ENCODE assay signal across 30 cellular contexts in the genomic region with DNA sequence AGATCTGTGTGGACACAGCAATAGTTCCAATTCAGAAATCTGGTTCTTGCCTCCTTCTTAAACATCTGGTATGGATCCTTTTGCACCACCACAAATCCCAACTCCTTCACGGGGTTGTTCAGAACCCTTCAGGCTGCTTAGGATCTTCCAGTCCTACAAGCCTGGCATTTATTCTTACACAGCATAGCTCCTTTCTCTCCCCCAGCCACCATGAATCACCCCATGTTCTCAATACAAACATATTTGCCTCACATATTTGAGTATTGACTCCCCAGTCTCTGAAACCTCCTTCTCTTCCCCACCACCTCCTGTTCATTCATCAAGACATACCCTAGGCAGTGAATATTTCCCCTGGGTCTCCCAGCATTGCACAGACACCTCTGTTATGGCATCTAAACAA.
DNase-seq lines count a peak whose midpoint lies in the region; ATAC-seq, FAIRE-seq and TF ChIP-seq lines count a peak whose summit lies in the region.
"Had no signal": no experiment of that assay in that cellular context is flagged by ENCODE, and none has a peak within 500 bp of the region (broad histone marks: within the 10 kb centered on the region; RNA-seq: fewer than 3 reads in every experiment).

No MANE protein-coding gene starts in this region.

- in situ Hi-C loops in G401 (cut with HindIII; ENCODE audit: low sequenced_read_pairs) = no loop called here

- FAIRE-seq in bronchial epithelial cell (lab: Jason Lieb, UNC) (no peak), D721Med (lab: Jason Lieb, UNC) (no peak)
- FAIRE-seq: endothelial cell of umbilical vein, H54, HTR-8/SVneo had no signal

- no peak overlapping the region for H3K4me3 ChIP-seq in bronchial epithelial cell (ENCODE audit: low read depth, low read length)
- H3K4me3 ChIP-seq: dorsolateral prefrontal cortex, gastroesophageal sphincter, spleen, thyroid gland had no signal

- TF ChIP-seq CTCF in bronchial epithelial cell (IDR thresholded peaks at IDR 0.05; ENCODE audit: insufficient read depth, low read length, severe bottlenecking) = no peak
- TF ChIP-seq CTCF in D721Med (IDR thresholded peaks at IDR 0.05; ENCODE audit: insufficient read depth, missing control alignments) = no peak

- DNase-seq in Daoy (ENCODE audit: low read depth) = peak; percentile 25
- DNase-seq in LHCN-M2 (ENCODE audit: low read depth) = peak; percentile 66
- peak; percentile 66 for DNase-seq in bronchial epithelial cell (ENCODE audit: low read depth)
- peak; percentile 56 for DNase-seq in kidney tubule cell (ENCODE audit: low spot score)
- no peak for DNase-seq in G401 (ENCODE audit: low spot score)
- no peak for DNase-seq in HK-2 (ENCODE audit: unreplicated experiment)
- no peak for DNase-seq in D721Med (ENCODE audit: insufficient read length, low spot score)
- DNase-seq: activated CD4-positive, CD25-positive, alpha-beta regulatory T cell treated with anti-CD3 and anti-CD28 coated beads, Interleukin-2, amount 50 U/mL, for 72 hours; activated CD8-positive, alpha-beta T cell treated with anti-CD3 and anti-CD28 coated beads, Interleukin-2, amount 10 ng/mL, durations not matched to agents 7 days and 5 days; activated naive CD4-positive, alpha-beta T cell; activated T-cell treated with anti-CD3 and anti-CD28 coated beads, Interleukin-2, amount 50 U/mL, for 1 hour; AML-193; CD8-positive, alpha-beta T cell; dorsolateral prefrontal cortex; Karpas-422; NCI-H1105; NCI-H2081; NCI-H345; nucleus accumbens; retina; SHP77; spleen; stimulated activated CD4-positive, alpha-beta T cell treated with anti-CD3 and anti-CD28 coated beads, Interleukin-4, amount 100 ng/mL, for 24 hours; stimulated activated naive CD8-positive, alpha-beta T cell treated with anti-CD3 and anti-CD28 coated beads, Interleukin-15, Interleukin-2, amounts not matched to agents 100 U/mL and 50 U/mL, for 24 hours; thyroid gland had no signal

- H3K27me3 ChIP-seq in bronchial epithelial cell (ENCODE audit: control insufficient read depth, insufficient read depth, low read length) = no peaks in the 10 kb centered on the region
- H3K27me3 ChIP-seq: gastroesophageal sphincter, thyroid gland had no signal

- no peak for ATAC-seq in HG03196 (IDR thresholded peaks at IDR 0.05; ENCODE audit: unreplicated experiment)
- ATAC-seq: activated CD8-positive, alpha-beta T cell treated with anti-CD3 and anti-CD28 coated beads, Interleukin-2, amount 10 ng/mL, durations not matched to agents 7 days and 5 days; CD8-positive, alpha-beta T cell; gastroesophageal sphincter; stimulated activated naive CD8-positive, alpha-beta T cell treated with anti-CD3 and anti-CD28 coated beads, Interleukin-15, Interleukin-2, amounts not matched to agents 100 U/mL and 50 U/mL, for 24 hours had no signal

- no peaks in the 10 kb centered on the region for H3K36me3 ChIP-seq in bronchial epithelial cell (ENCODE audit: control insufficient read depth, insufficient read depth, low read length)
- H3K36me3 ChIP-seq: gastroesophageal sphincter, spleen, thyroid gland had no signal

Comparison
In these comparisons a context has a peak if more than half of its experiments do, and no peak if none do; other contexts are left out.
1. DNase-seq: peak in Daoy (single experiment), LHCN-M2 (single experiment), bronchial epithelial cell (single experiment) and kidney tubule cell (single experiment); none in G401 (single experiment), HK-2 (single experiment) and D721Med (single experiment).